Comparison of ENCODE assay signal across 33 cellular contexts in genomic region chr7:139532636-139533035, GRCh38. TPM values are rescaled to one million over a fixed set of nuclear protein-coding genes. Genes with fewer than 3 reads are reported as not detected.
"Had no signal": no experiment of that assay in that cellular context is flagged by ENCODE, and none has a peak within 500 bp of the region (broad histone marks: within the 10 kb centered on the region; RNA-seq: fewer than 3 reads in every experiment).

No MANE protein-coding gene starts in this region.

- H3K9me3 ChIP-seq: neutrophil, pancreas, prostate gland, right atrium auricular region, right lobe of liver, spleen, thoracic aorta, thyroid gland, tibial nerve, upper lobe of right lung, uterus had no signal

- ATAC-seq: naive thymus-derived CD8-positive, alpha-beta T cell; natural killer cell treated with Interleukin-12 subunit alpha and Interleukin-12 subunit beta and Interleukin-15 and Interleukin-18, amount 100 ng/mL, for 72 hours; pancreas; right lobe of liver; stimulated activated memory B cell treated with anti-CD40 and anti-IgM and Interleukin-4, amounts not matched to agents 10 μg/mL and 1 μg/mL and 100 μg/mL, for 72 hours; stimulated activated naive CD8-positive, alpha-beta T cell treated with anti-CD3 and anti-CD28 coated beads, Interleukin-15, amount 100 ng/mL, for 72 hours; stimulated activated naive CD8-positive, alpha-beta T cell treated with anti-CD3 and anti-CD28 coated beads, Interleukin-15, Interleukin-2, amounts not matched to agents 100 U/mL and 50 U/mL, for 24 hours; upper lobe of right lung had no signal

- H3K27me3 ChIP-seq: pancreas, right atrium auricular region, right lobe of liver, thyroid gland, tibial nerve, upper lobe of right lung, uterus had no signal

- H3K4me3 ChIP-seq: pancreas, prostate gland, right atrium auricular region, right lobe of liver, skin epidermis, smooth muscle cell, spleen, thoracic aorta, thyroid gland, tibial nerve, upper lobe of right lung, uterus had no signal

- DNase-seq: naive B cell; naive thymus-derived CD8-positive, alpha-beta T cell; nephron progenitor cell; nucleus accumbens; pancreas; retina; spleen; stimulated activated CD4-positive, alpha-beta T cell treated with anti-CD3 and anti-CD28 coated beads, Interleukin-12 subunit alpha, Interleukin-12 subunit beta, amount 100 ng/mL, for 4 hours; stimulated activated CD4-positive, alpha-beta T cell treated with anti-CD3 and anti-CD28 coated beads, Interleukin-1b, Interleukin-23, amount 100 ng/mL, for 48 hours; stimulated activated CD4-positive, alpha-beta T cell treated with anti-CD3 and anti-CD28 coated beads, Interleukin-4, amount 100 ng/mL, for 1 hour; stimulated activated CD4-positive, alpha-beta T cell treated with anti-CD3 and anti-CD28 coated beads, Interleukin-4, amount 100 ng/mL, for 4 hours; stimulated activated CD8-positive, alpha-beta memory T cell treated with anti-CD3 and anti-CD28 coated beads, Interleukin-4, amount 100 ng/mL, for 48 hours; stimulated activated naive CD4-positive, alpha-beta T cell; stimulated activated naive CD8-positive, alpha-beta T cell treated with anti-CD3 and anti-CD28 coated beads, Interleukin-15, amount 100 ng/mL, for 72 hours; stimulated activated naive CD8-positive, alpha-beta T cell treated with anti-CD3 and anti-CD28 coated beads, Interleukin-15, Interleukin-2, amounts not matched to agents 100 U/mL and 50 U/mL, for 24 hours; thyroid gland; upper lobe of right lung; uterus had no signal

- H3K4me1 ChIP-seq: pancreas, prostate gland, right atrium auricular region, right lobe of liver, spleen, thyroid gland, tibial nerve, upper lobe of right lung, uterus had no signal

- H3K4me2 ChIP-seq: smooth muscle cell had no signal

- FAIRE-seq: pancreas had no signal

- H3K36me3 ChIP-seq: neutrophil, pancreas, prostate gland, right atrium auricular region, right lobe of liver, spleen, thoracic aorta, thyroid gland, tibial nerve, upper lobe of right lung, uterus had no signal

- H3K27ac ChIP-seq: neutrophil, pancreas, prostate gland, right atrium auricular region, right lobe of liver, skin epidermis, spleen, thoracic aorta, thyroid gland, tibial nerve, upper lobe of right lung, uterus had no signal

RNA-seq across cellular contexts. Expression of gene CLEC2L, which starts 9.2 kb away (rescaled TPM):
- total RNA-seq: naive thymus-derived CD8-positive, alpha-beta T cell; natural killer cell treated with Interleukin-12 subunit alpha and Interleukin-12 subunit beta and Interleukin-15 and Interleukin-18, amount 100 ng/mL, for 72 hours; osteocyte; pancreas; pulmonary artery endothelial cell; right atrium auricular region; right lobe of liver; smooth muscle cell; spleen; thoracic aorta; thyroid gland; upper lobe of right lung had no signal
- polyA plus RNA-seq: naive thymus-derived CD8-positive, alpha-beta T cell; pancreas; smooth muscle cell had no signal

RNA-seq across cellular contexts. Expression of gene KLRG2, which starts 49.2 kb away (rescaled TPM):
- total RNA-seq: naive thymus-derived CD8-positive, alpha-beta T cell; natural killer cell treated with Interleukin-12 subunit alpha and Interleukin-12 subunit beta and Interleukin-15 and Interleukin-18, amount 100 ng/mL, for 72 hours; neural crest cell; osteocyte; posterior vena cava; pulmonary artery endothelial cell; right atrium auricular region; right lobe of liver; smooth muscle cell; spleen; thoracic aorta; urinary bladder had no signal
